ENCODE assay signal across 20 cellular contexts in the genomic region with DNA sequence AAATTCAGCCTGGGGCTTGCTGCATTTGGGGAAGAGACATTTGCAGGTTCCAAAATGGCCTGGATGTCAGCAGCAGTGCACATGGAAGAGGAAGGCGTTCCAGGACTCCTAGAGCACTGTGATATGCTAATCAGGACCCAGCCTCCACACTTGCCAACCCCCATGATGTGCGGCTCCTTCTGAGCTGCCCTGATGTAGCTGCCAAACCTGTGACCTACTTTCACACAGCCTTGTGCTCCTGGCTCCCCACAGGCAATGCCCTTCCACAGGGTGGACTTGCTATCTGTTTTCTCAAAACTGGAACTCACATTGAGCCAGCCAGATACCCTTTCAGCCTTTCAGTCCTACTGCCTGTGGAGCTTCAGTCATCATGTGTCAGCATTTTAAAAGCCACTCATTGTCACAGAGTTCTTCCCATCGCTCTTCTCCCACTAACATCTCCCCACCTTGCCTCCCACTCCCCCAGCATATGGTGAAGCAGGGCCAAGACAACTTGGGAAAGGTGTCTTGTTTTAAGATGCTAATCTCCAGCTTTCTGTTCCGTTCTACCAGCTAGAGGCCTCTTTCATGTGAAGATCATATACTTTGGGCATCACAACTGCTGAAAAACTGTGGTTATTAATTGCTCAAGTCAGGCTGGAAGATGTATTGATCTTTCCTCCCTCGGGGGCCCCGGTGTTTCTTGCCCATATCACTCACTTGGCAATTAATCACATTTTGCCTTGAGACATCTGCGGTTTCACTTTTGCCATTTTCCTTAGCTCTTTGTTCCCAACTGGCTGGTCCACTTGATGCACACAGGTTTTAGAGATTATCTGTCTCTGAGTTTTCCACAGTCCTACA.
DNase-seq lines count a peak whose midpoint lies in the region; ATAC-seq and TF ChIP-seq lines count a peak whose summit lies in the region.
"Had no signal": no experiment of that assay in that cellular context is flagged by ENCODE, and none has a peak within 500 bp of the region (broad histone marks: within the 10 kb centered on the region; RNA-seq: fewer than 3 reads in every experiment).

No MANE protein-coding gene starts in this region.

- no peak overlapping the region for H3K4me3 ChIP-seq in adrenal gland
- no peak overlapping the region for H3K4me3 ChIP-seq in heart left ventricle
- H3K4me3 ChIP-seq: pancreas had no signal

- H3K27ac Mint-ChIP-seq in osteocyte (ENCODE audit: unreplicated experiment) = peak overlapping the region; percentile 48
- H3K27ac Mint-ChIP-seq: activated CD4-positive, alpha-beta memory T cell treated with anti-CD3 and anti-CD28 coated beads, Interleukin-2, amount 10 ng/mL, durations not matched to agents 7 days and 5 days; activated naive CD4-positive, alpha-beta T cell treated with anti-CD3 and anti-CD28 coated beads, Interleukin-2, amount 50 U/mL, for 24 hours; activated T-cell treated with anti-CD3 and anti-CD28 coated beads, Interleukin-2, amount 50 U/mL, for 24 hours; dendritic cell treated with granulocyte-macrophage colony-stimulating factor and Interleukin-4, amounts not matched to agents 40 ng/mL and 50 ng/mL, for 4 days had no signal

- H3K27ac ChIP-seq in adrenal gland (peak overlapping the region in 1 of 5 donors; percentile 13), heart left ventricle (peak overlapping the region in 9 of 12 donors; percentile 47 to 76 (median 66))
- H3K27ac ChIP-seq: pancreas, VCaP had no signal

- H3K36me3 ChIP-seq in adrenal gland (replicated peaks in 1 of 2) (no peaks in the 10 kb centered on the region), heart left ventricle (no peaks in the 10 kb centered on the region)
- H3K36me3 ChIP-seq: pancreas had no signal

- H3K27me3 Mint-ChIP-seq in osteocyte (ENCODE audit: unreplicated experiment) = no peaks in the 10 kb centered on the region
- H3K27me3 Mint-ChIP-seq: activated CD4-positive, alpha-beta memory T cell treated with anti-CD3 and anti-CD28 coated beads, Interleukin-2, amount 10 ng/mL, durations not matched to agents 7 days and 5 days; activated naive CD4-positive, alpha-beta T cell treated with anti-CD3 and anti-CD28 coated beads, Interleukin-2, amount 50 U/mL, for 24 hours; activated T-cell treated with anti-CD3 and anti-CD28 coated beads, Interleukin-2, amount 50 U/mL, for 24 hours; CD4-positive, CD25-positive, alpha-beta regulatory T cell had no signal

- H3K27me3 ChIP-seq in adrenal gland (no peaks in the 10 kb centered on the region), heart left ventricle (no peaks in the 10 kb centered on the region)
- H3K27me3 ChIP-seq: pancreas had no signal

- H3K4me3 Mint-ChIP-seq in osteocyte (ENCODE audit: unreplicated experiment) = no peak overlapping the region
- H3K4me3 Mint-ChIP-seq: activated CD4-positive, alpha-beta memory T cell treated with anti-CD3 and anti-CD28 coated beads, Interleukin-2, amount 10 ng/mL, durations not matched to agents 7 days and 5 days; activated naive CD4-positive, alpha-beta T cell treated with anti-CD3 and anti-CD28 coated beads, Interleukin-2, amount 50 U/mL, for 24 hours; activated T-cell treated with anti-CD3 and anti-CD28 coated beads, Interleukin-2, amount 50 U/mL, for 24 hours; CD4-positive, CD25-positive, alpha-beta regulatory T cell; dendritic cell treated with granulocyte-macrophage colony-stimulating factor and Interleukin-4, amounts not matched to agents 40 ng/mL and 50 ng/mL, for 4 days had no signal

- H3K4me1 Mint-ChIP-seq in osteocyte (ENCODE audit: unreplicated experiment) = peaks cover 44% of the 10 kb centered on the region
- H3K4me1 Mint-ChIP-seq: activated CD4-positive, alpha-beta memory T cell treated with anti-CD3 and anti-CD28 coated beads, Interleukin-2, amount 10 ng/mL, durations not matched to agents 7 days and 5 days; activated naive CD4-positive, alpha-beta T cell treated with anti-CD3 and anti-CD28 coated beads, Interleukin-2, amount 50 U/mL, for 24 hours had no signal

- peaks cover 44% of the 10 kb centered on the region for H3K36me3 Mint-ChIP-seq in osteocyte (ENCODE audit: unreplicated experiment)

- DNase-seq in Ammon's horn (ENCODE audit: low spot score) (peak; percentile 32), adrenal gland (peak; percentile 23 to 68 (median 46)), heart left ventricle (peak in 4 of 5 donors; percentile 58 to 81 (median 68)), osteocyte (ENCODE audit: extremely low spot score, unreplicated experiment) (no peak), GDM1 (lab: John Stamatoyannopoulos, UW) (no peak)
- no peak for DNase-seq in stimulated activated naive CD8-positive, alpha-beta T cell treated with anti-CD3 and anti-CD28 coated beads, Interleukin-15, Interleukin-2, amounts not matched to agents 100 U/mL and 50 U/mL, for 24 hours
- DNase-seq: ACHN; activated CD4-positive, alpha-beta memory T cell treated with anti-CD3 and anti-CD28 coated beads, Interleukin-2, amount 10 ng/mL, durations not matched to agents 7 days and 5 days; activated T-cell treated with anti-CD3 and anti-CD28 coated beads, Interleukin-2, amount 50 U/mL, for 24 hours; CD4-positive, CD25-positive, alpha-beta regulatory T cell; DMS79; left colon; NCI-H187; NCI-H510A treated with DMSO at 0.1 percent for 48 hours; pancreas had no signal

- intact Hi-C loops in adrenal gland (cut with DNase I) (no loop called here), heart left ventricle (cut with DNase I) (no loop called here)

- H3K9me3 ChIP-seq in adrenal gland (replicated peaks in 1 of 3) (no peaks in the 10 kb centered on the region), heart left ventricle (no peaks in the 10 kb centered on the region)
- H3K9me3 ChIP-seq: pancreas had no signal

- peaks cover 2% of the 10 kb centered on the region for H3K9me3 Mint-ChIP-seq in osteocyte (ENCODE audit: unreplicated experiment)
- H3K9me3 Mint-ChIP-seq: activated CD4-positive, alpha-beta memory T cell treated with anti-CD3 and anti-CD28 coated beads, Interleukin-2, amount 10 ng/mL, durations not matched to agents 7 days and 5 days; activated naive CD4-positive, alpha-beta T cell treated with anti-CD3 and anti-CD28 coated beads, Interleukin-2, amount 50 U/mL, for 24 hours; activated T-cell treated with anti-CD3 and anti-CD28 coated beads, Interleukin-2, amount 50 U/mL, for 24 hours; dendritic cell treated with granulocyte-macrophage colony-stimulating factor and Interleukin-4, amounts not matched to agents 40 ng/mL and 50 ng/mL, for 4 days had no signal

- 54 to 58% (median 55%) methylated on average over 6 to 7 of the region's 7 CpGs for WGBS in adrenal gland, 4 donors
- WGBS in heart left ventricle, 4 donors = 60 to 64% (median 61%) methylated on average over 7 of the region's 7 CpGs

- peak; percentile 97 to 99 (median 98) for ATAC-seq in heart left ventricle
- no peak for ATAC-seq in GM21515 (IDR thresholded peaks at IDR 0.05; ENCODE audit: unreplicated experiment)
- ATAC-seq in HG03442 (IDR thresholded peaks at IDR 0.05; ENCODE audit: unreplicated experiment) = no peak
- ATAC-seq in stimulated activated naive CD8-positive, alpha-beta T cell treated with anti-CD3 and anti-CD28 coated beads, Interleukin-15, Interleukin-2, amounts not matched to agents 100 U/mL and 50 U/mL, for 24 hours = no peak
- ATAC-seq: left colon had no signal

- H3K4me1 ChIP-seq in adrenal gland (replicated peaks in 1 of 2) (peaks cover 0 to 7% of the 10 kb centered on the region in 2 donors), heart left ventricle (peaks cover 0 to 21% (median 5%) of the 10 kb centered on the region in 12 donors)
- H3K4me1 ChIP-seq: pancreas had no signal

- TF ChIP-seq POLR2A in adrenal gland (IDR thresholded peaks at IDR 0.05) (no peak), heart left ventricle (IDR thresholded peaks at IDR 0.05) (no peak)

- no peak for TF ChIP-seq CTCF in adrenal gland (IDR thresholded peaks at IDR 0.05)
- TF ChIP-seq CTCF in heart left ventricle (IDR thresholded peaks at IDR 0.05) = no peak
- no peak for TF ChIP-seq CTCF in osteocyte (IDR thresholded peaks at IDR 0.05)

Comparison
In these comparisons a context has a peak if more than half of its experiments do, and no peak if none do; other contexts are left out.
1. DNase-seq: peak in Ammon's horn (single experiment), adrenal gland (7 of 7) and heart left ventricle (4 of 5); none in osteocyte (single experiment), GDM1 (single experiment) and stimulated activated naive CD8-positive, alpha-beta T cell treated with anti-CD3 and anti-CD28 coated beads, Interleukin-15, Interleukin-2, amounts not matched to agents 100 U/mL and 50 U/mL, for 24 hours (single experiment).
2. ATAC-seq: peak in heart left ventricle (4 of 4); none in GM21515 (single experiment), HG03442 (single experiment) and stimulated activated naive CD8-positive, alpha-beta T cell treated with anti-CD3 and anti-CD28 coated beads, Interleukin-15, Interleukin-2, amounts not matched to agents 100 U/mL and 50 U/mL, for 24 hours (single experiment).